Comparison of ENCODE assay signal across 8 cellular contexts in the genomic region with DNA sequence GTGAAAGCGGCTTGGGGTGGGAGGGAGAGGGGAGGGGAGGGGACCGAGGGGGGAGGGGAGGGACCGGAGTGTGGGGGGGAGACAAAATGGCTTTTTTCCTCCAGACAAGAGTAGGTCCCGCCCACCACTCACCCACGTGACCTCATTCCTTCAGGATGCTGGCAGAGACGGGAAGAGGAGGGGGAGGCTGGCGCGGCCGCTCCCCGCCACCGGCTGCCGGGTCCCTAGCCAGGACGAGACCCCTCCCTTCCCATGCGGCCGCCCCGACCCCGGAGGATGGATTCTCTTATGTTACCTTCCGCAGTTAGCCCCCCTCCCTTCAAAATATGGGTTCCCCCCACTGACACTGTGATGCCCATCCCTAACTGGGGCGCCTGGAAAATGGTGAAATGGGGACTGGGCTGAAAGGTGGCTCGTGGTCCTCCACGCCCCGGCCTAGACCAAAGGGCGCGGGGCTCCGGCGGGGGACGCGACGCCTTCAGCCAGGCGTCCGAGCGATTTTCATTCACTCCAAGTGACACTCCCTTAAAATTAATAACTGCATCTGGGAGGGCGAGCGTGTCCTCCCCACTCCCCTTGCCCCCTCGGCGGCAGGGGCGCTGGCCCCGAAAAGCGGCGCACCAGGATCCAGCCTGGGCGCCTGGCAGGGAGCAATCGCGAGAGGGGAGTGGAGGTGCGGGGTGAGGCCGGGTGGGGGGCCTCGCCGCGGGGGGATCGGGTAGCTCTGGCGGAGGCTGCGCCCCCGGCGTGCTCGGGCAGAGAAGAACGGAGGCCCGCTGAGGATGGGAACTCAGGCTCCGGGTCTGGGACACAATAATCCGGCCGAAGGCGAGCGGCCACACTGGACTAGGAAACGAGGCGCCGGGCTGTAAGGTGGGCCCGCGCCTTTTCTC. TPM values are rescaled to one million over a fixed set of nuclear protein-coding genes. Genes with fewer than 3 reads are reported as not detected.
A peak's percentile ranks its signal among the peaks of the same experiment; 100 is the strongest.
DNase-seq lines count a peak whose midpoint lies in the region; TF ChIP-seq lines count a peak whose summit lies in the region.

Gene PCGF2 (minus strand): TSS at position 8 of the 893 bp plus-strand sequence. CDS start 7,934 bp downstream, outside the sequence.

- H3K27ac ChIP-seq in CD8-positive, alpha-beta memory T cell (ENCODE audit: low read depth, low read length), result peak within 1 kb of the TSS; percentile 38
- H3K27ac ChIP-seq in OCI-LY3 (ENCODE audit: low read length) (peak within 1 kb of the TSS; percentile 80), caudate nucleus (ENCODE audit: low read depth, low read length) (peak within 1 kb of the TSS; percentile 73)

- no peak for TF ChIP-seq CTCF in OCI-LY3 (IDR thresholded peaks at IDR 0.05; ENCODE audit: low read depth, low read length)

- H3K4me1 ChIP-seq in CD8-positive, alpha-beta memory T cell (ENCODE audit: insufficient read depth, low read length), result peaks cover 50% of the 10 kb centered on the region
- peaks cover 33% of the 10 kb centered on the region for H3K4me1 ChIP-seq in OCI-LY3 (ENCODE audit: low read length)

- no peaks in the 10 kb centered on the region for H3K9me3 ChIP-seq in CD8-positive, alpha-beta memory T cell (ENCODE audit: low read length)
- no peaks in the 10 kb centered on the region for H3K9me3 ChIP-seq in OCI-LY3 (ENCODE audit: insufficient read depth, low read length)

- peak within 1 kb of the TSS; percentile 91 for H3K4me2 ChIP-seq in OCI-LY3 (ENCODE audit: low read length)

- H3K4me3 ChIP-seq in CD8-positive, alpha-beta memory T cell (ENCODE audit: low read length), result peak within 1 kb of the TSS; percentile 47
- H3K4me3 ChIP-seq in OCI-LY3 (ENCODE audit: low read length) (peak within 1 kb of the TSS; percentile 86), skeletal muscle cell (ENCODE audit: low read depth, low read length) (peak within 1 kb of the TSS; percentile 65)

- peaks cover 2 to 13% (median 3%) of the 10 kb centered on the region in 3 donors for H3K36me3 Mint-ChIP-seq in CD8-positive, alpha-beta memory T cell

- H3K27me3 Mint-ChIP-seq in CD8-positive, alpha-beta memory T cell, result peaks cover 47 to 55% of the 10 kb centered on the region in 2 donors

- peak within 1 kb of the TSS in 1 of 8 donors; percentile 33 for H3K27ac Mint-ChIP-seq in CD8-positive, alpha-beta memory T cell

- POLR2A ChIA-PET in CD8-positive, alpha-beta memory T cell (lab: Charles Lee), result interaction anchor here (0.8 kb wide), 1 partner anchor 17 kb away, joined by 5 read pairs; no protein-coding TSS in a partner anchor

- H3K79me2 ChIP-seq in OCI-LY3 (ENCODE audit: low read length), result peaks cover 52% of the 10 kb centered on the region

- no peak for DNase-seq in CD8-positive, alpha-beta memory T cell
- DNase-seq in HT1080 (ENCODE audit: low read depth), result peak; percentile 85
- peak in 54 of 61 donors; percentile 17 to 93 (median 68) for DNase-seq in caudate nucleus (lab: John Stamatoyannopoulos, UW)
- peak; percentile 66 for DNase-seq in inferior parietal cortex (ENCODE audit: extremely low spot score)
- DNase-seq in skeletal muscle cell (ENCODE audit: low read depth), result peak; percentile 52
- no peak for DNase-seq in globus pallidus (ENCODE audit: low spot score)
- DNase-seq in activated CD4-positive, CD25-positive, alpha-beta regulatory T cell treated with anti-CD3 and anti-CD28 coated beads, Interleukin-2, amount 50 U/mL, for 72 hours, result no peak

- no peaks in the 10 kb centered on the region for H3K36me3 ChIP-seq in CD8-positive, alpha-beta memory T cell (ENCODE audit: insufficient read depth, low read length)
- H3K36me3 ChIP-seq in OCI-LY3 (replicated peaks; ENCODE audit: low read depth, low read length), result peaks cover 6% of the 10 kb centered on the region

- H3K27me3 ChIP-seq in CD8-positive, alpha-beta memory T cell (ENCODE audit: insufficient read depth, low read length, poor library complexity, severe bottlenecking), result peaks cover 39% of the 10 kb centered on the region
- H3K27me3 ChIP-seq in OCI-LY3 (ENCODE audit: low read depth, low read length), result no peaks in the 10 kb centered on the region

- H2AFZ ChIP-seq in OCI-LY3 (ENCODE audit: low read depth, low read length), result peak within 1 kb of the TSS; percentile 57

- H3K4me1 Mint-ChIP-seq in CD8-positive, alpha-beta memory T cell, result peaks cover 42 to 62% (median 45%) of the 10 kb centered on the region in 3 donors

- H3K9me3 Mint-ChIP-seq in CD8-positive, alpha-beta memory T cell, result peaks cover 0 to 3% (median 0%) of the 10 kb centered on the region in 5 donors

- H3K9ac ChIP-seq in OCI-LY3 (ENCODE audit: low read length), result peak within 1 kb of the TSS; percentile 99

- peaks cover 7% of the 10 kb centered on the region for H4K20me1 ChIP-seq in OCI-LY3 (ENCODE audit: insufficient read depth, low read length)

- CTCF ChIA-PET in CD8-positive, alpha-beta memory T cell (lab: Charles Lee), result interaction anchor here (5.3 kb wide), 1 partner anchor 13 kb away, joined by 23 read pairs; no protein-coding TSS in a partner anchor

- H3K4me3 Mint-ChIP-seq in CD8-positive, alpha-beta memory T cell, result peak within 1 kb of the TSS in 6 of 7 donors; percentile 56 to 100 (median 96)

RNA-seq across cellular contexts. Expression of gene PCGF2, which starts in this region (rescaled TPM):
- under 1 TPM; 0.72 to 0.89 TPM for total RNA-seq in CD8-positive, alpha-beta memory T cell
- polyA plus RNA-seq in CD8-positive, alpha-beta memory T cell, result 0.09 TPM
- 10.1 and 14.3 TPM in 2 replicates for total RNA-seq in HT1080 (2014; rRNA removed; shearing (Covaris generic))
- polyA plus RNA-seq in HT1080 (2015; cell fraction: cytosol; rRNA removed), result 30.9 and 36.3 TPM in 2 replicates
- 23.0 and 24.4 TPM in 2 replicates for polyA plus RNA-seq in HT1080 (2015; cell fraction: nucleus; rRNA removed)

Comparison
In these comparisons a context has a peak if more than half of its experiments do, and no peak if none do; other contexts are left out.
1. DNase-seq: peak in HT1080 (single experiment), caudate nucleus (54 of 61), inferior parietal cortex (single experiment) and skeletal muscle cell (single experiment); none in CD8-positive, alpha-beta memory T cell (0 of 5), globus pallidus (single experiment) and activated CD4-positive, CD25-positive, alpha-beta regulatory T cell treated with anti-CD3 and anti-CD28 coated beads, Interleukin-2, amount 50 U/mL, for 72 hours (single experiment).
2. Peak in every context shown above with its lines, with median percentiles within 50 percentile points of each other: H3K27ac ChIP-seq and H3K4me3 ChIP-seq.